Comparison of ENCODE assay signal across 20 cellular contexts in the genomic region with DNA sequence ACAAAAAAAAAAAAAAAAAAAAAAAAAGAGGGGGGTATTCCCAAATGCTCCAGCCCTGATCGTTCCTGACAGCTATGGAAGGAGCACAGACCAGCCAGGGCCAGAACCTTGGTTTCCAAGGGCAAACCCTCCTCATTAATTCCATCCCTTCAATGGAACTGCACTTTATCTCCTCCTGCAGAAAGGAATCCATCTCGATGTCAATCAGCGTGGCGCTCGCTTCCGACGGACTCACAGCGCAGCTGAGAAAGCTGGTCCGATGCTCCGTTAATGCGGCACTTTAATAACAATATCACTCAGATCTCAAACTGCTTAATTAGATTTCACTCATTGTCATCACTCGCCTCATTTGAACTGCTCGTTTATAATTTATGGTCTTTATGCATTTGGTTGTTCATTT.
"Had no signal": no experiment of that assay in that cellular context is flagged by ENCODE, and none has a peak within 500 bp of the region (broad histone marks: within the 10 kb centered on the region; RNA-seq: fewer than 3 reads in every experiment).

No MANE protein-coding gene starts in this region.

- H3K27ac ChIP-seq: ascending aorta, dorsolateral prefrontal cortex, left ventricle myocardium inferior, prostate gland, right lobe of liver, thoracic aorta, upper lobe of right lung had no signal

- H3K27me3 ChIP-seq: ascending aorta, right lobe of liver, upper lobe of right lung had no signal

- H3K9me3 ChIP-seq: ascending aorta, esophagus squamous epithelium, prostate gland, right lobe of liver, thoracic aorta, upper lobe of right lung had no signal

- H3K36me3 ChIP-seq: ascending aorta, esophagus squamous epithelium, left ventricle myocardium inferior, prostate gland, right lobe of liver, thoracic aorta, upper lobe of right lung had no signal

- H3K4me3 ChIP-seq: ascending aorta, dorsolateral prefrontal cortex, esophagus squamous epithelium, left ventricle myocardium inferior, prostate gland, right lobe of liver, thoracic aorta, upper lobe of right lung had no signal

- H3K36me3 Mint-ChIP-seq: activated naive CD4-positive, alpha-beta T cell treated with anti-CD3 and anti-CD28 coated beads, Interleukin-2, amount 10 ng/mL, durations not matched to agents 7 days and 5 days; natural killer cell treated with Interleukin-12 subunit alpha and Interleukin-12 subunit beta and Interleukin-15 and Interleukin-18, amount 100 ng/mL, for 72 hours; WTC11 had no signal

- H3K4me1 Mint-ChIP-seq: activated T-helper 17 cell treated with anti-CD3 and anti-CD28 coated beads, Interleukin-2, amount 50 U/mL, for 72 hours had no signal

- DNase-seq: activated CD4-positive, alpha-beta T cell treated with anti-CD3 and anti-CD28 coated beads for 48 hours; activated naive CD4-positive, alpha-beta T cell treated with anti-CD3 and anti-CD28 coated beads, Interleukin-2, amount 10 ng/mL, durations not matched to agents 7 days and 5 days; dorsolateral prefrontal cortex; esophagus squamous epithelium; foreskin fibroblast; hippocampal formation; kidney; left ventricle myocardium inferior; mesenchymal stem cell; occipital lobe; right lobe of liver; stimulated activated CD4-positive, alpha-beta T cell treated with anti-CD3 and anti-CD28 coated beads, Interleukin-1b, Interleukin-23, amount 100 ng/mL, for 48 hours; T-helper 2 cell; upper lobe of right lung had no signal

- H3K4me1 ChIP-seq: prostate gland, right lobe of liver had no signal

- ATAC-seq: activated T-helper 17 cell treated with anti-CD3 and anti-CD28 coated beads, Interleukin-2, amount 50 U/mL, for 72 hours; natural killer cell treated with Interleukin-12 subunit alpha and Interleukin-12 subunit beta and Interleukin-15 and Interleukin-18, amount 100 ng/mL, for 72 hours; WTC11 had no signal

- H3K9me3 Mint-ChIP-seq: activated naive CD4-positive, alpha-beta T cell treated with anti-CD3 and anti-CD28 coated beads, Interleukin-2, amount 10 ng/mL, durations not matched to agents 7 days and 5 days; activated T-helper 17 cell treated with anti-CD3 and anti-CD28 coated beads, Interleukin-2, amount 50 U/mL, for 72 hours; natural killer cell treated with Interleukin-12 subunit alpha and Interleukin-12 subunit beta and Interleukin-15 and Interleukin-18, amount 100 ng/mL, for 72 hours had no signal

- H3K4me3 Mint-ChIP-seq: activated naive CD4-positive, alpha-beta T cell treated with anti-CD3 and anti-CD28 coated beads, Interleukin-2, amount 10 ng/mL, durations not matched to agents 7 days and 5 days; activated T-helper 17 cell treated with anti-CD3 and anti-CD28 coated beads, Interleukin-2, amount 50 U/mL, for 72 hours; natural killer cell treated with Interleukin-12 subunit alpha and Interleukin-12 subunit beta and Interleukin-15 and Interleukin-18, amount 100 ng/mL, for 72 hours; WTC11 had no signal

- H3K27ac Mint-ChIP-seq: activated naive CD4-positive, alpha-beta T cell treated with anti-CD3 and anti-CD28 coated beads, Interleukin-2, amount 10 ng/mL, durations not matched to agents 7 days and 5 days; activated T-helper 17 cell treated with anti-CD3 and anti-CD28 coated beads, Interleukin-2, amount 50 U/mL, for 72 hours; natural killer cell treated with Interleukin-12 subunit alpha and Interleukin-12 subunit beta and Interleukin-15 and Interleukin-18, amount 100 ng/mL, for 72 hours; WTC11 had no signal
